1 cellular context compared by ENCODE assay signal in genomic region chr15:78570710-78571109, GRCh38.
TF ChIP-seq lines count a peak whose summit lies in the region.

No MANE protein-coding gene starts in this region.

TF ChIP-seq in HepG2, 621 proteins besides CTCF, POLR2A, EP300 and RAD21:
- TF ChIP-seq FOXA3 (CRISPR knock-in tag; IDR thresholded peaks at IDR 0.05) (no peak), NFE2L2 (IDR thresholded peaks at IDR 0.05; ENCODE audit: low read length) (no peak), MTF2 (CRISPR knock-in tag; IDR thresholded peaks at IDR 0.05; ENCODE audit: borderline replicate concordance) (no peak), RXRA (CRISPR knock-in tag; IDR thresholded peaks at IDR 0.05) (no peak), ZNF792 (CRISPR knock-in tag; IDR thresholded peaks at IDR 0.05) (no peak), DPF2 (CRISPR knock-in tag; IDR thresholded peaks at IDR 0.05; ENCODE audit: borderline replicate concordance, low read depth) (no peak), ZNF572 (CRISPR knock-in tag; IDR thresholded peaks at IDR 0.05) (no peak), ZNF343 (CRISPR knock-in tag; IDR thresholded peaks at IDR 0.05) (no peak), MIER2 (CRISPR knock-in tag; IDR thresholded peaks at IDR 0.05) (no peak), PTBP1 (IDR thresholded peaks at IDR 0.05; ENCODE audit: low read depth, low read length, poor library complexity, severe bottlenecking) (no peak)
- TF ChIP-seq, protein P1, sequence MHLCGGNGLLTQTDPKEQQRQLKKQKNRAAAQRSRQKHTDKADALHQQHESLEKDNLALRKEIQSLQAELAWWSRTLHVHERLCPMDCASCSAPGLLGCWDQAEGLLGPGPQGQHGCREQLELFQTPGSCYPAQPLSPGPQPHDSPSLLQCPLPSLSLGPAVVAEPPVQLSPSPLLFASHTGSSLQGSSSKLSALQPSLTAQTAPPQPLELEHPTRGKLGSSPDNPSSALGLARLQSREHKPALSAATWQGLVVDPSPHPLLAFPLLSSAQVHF (CRISPR knock-in tag; IDR thresholded peaks at IDR 0.05) = no peak
- TF ChIP-seq, protein P2, sequence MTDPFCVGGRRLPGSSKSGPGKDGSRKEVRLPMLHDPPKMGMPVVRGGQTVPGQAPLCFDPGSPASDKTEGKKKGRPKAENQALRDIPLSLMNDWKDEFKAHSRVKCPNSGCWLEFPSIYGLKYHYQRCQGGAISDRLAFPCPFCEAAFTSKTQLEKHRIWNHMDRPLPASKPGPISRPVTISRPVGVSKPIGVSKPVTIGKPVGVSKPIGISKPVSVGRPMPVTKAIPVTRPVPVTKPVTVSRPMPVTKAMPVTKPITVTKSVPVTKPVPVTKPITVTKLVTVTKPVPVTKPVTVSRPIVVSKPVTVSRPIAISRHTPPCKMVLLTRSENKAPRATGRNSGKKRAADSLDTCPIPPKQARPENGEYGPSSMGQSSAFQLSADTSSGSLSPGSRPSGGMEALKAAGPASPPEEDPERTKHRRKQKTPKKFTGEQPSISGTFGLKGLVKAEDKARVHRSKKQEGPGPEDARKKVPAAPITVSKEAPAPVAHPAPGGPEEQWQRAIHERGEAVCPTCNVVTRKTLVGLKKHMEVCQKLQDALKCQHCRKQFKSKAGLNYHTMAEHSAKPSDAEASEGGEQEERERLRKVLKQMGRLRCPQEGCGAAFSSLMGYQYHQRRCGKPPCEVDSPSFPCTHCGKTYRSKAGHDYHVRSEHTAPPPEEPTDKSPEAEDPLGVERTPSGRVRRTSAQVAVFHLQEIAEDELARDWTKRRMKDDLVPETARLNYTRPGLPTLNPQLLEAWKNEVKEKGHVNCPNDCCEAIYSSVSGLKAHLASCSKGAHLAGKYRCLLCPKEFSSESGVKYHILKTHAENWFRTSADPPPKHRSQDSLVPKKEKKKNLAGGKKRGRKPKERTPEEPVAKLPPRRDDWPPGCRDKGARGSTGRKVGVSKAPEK (CRISPR knock-in tag; IDR thresholded peaks at IDR 0.05; ENCODE audit: borderline replicate concordance) = no peak
- TF ChIP-seq, protein P3, sequence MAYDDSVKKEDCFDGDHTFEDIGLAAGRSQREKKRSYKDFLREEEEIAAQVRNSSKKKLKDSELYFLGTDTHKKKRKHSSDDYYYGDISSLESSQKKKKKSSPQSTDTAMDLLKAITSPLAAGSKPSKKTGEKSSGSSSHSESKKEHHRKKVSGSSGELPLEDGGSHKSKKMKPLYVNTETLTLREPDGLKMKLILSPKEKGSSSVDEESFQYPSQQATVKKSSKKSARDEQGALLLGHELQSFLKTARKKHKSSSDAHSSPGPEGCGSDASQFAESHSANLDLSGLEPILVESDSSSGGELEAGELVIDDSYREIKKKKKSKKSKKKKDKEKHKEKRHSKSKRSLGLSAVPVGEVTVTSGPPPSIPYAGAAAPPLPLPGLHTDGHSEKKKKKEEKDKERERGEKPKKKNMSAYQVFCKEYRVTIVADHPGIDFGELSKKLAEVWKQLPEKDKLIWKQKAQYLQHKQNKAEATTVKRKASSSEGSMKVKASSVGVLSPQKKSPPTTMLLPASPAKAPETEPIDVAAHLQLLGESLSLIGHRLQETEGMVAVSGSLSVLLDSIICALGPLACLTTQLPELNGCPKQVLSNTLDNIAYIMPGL (CRISPR knock-in tag; IDR thresholded peaks at IDR 0.05; ENCODE audit: borderline replicate concordance in 1 of 2, low read depth in 1 of 2) = no peak
- TF ChIP-seq, protein P4, sequence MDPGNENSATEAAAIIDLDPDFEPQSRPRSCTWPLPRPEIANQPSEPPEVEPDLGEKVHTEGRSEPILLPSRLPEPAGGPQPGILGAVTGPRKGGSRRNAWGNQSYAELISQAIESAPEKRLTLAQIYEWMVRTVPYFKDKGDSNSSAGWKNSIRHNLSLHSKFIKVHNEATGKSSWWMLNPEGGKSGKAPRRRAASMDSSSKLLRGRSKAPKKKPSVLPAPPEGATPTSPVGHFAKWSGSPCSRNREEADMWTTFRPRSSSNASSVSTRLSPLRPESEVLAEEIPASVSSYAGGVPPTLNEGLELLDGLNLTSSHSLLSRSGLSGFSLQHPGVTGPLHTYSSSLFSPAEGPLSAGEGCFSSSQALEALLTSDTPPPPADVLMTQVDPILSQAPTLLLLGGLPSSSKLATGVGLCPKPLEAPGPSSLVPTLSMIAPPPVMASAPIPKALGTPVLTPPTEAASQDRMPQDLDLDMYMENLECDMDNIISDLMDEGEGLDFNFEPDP (CRISPR knock-in tag; conservative IDR thresholded peaks at IDR 0.05) = no peak
